Comparison of ENCODE assay signal across 8 cellular contexts in the genomic region with DNA sequence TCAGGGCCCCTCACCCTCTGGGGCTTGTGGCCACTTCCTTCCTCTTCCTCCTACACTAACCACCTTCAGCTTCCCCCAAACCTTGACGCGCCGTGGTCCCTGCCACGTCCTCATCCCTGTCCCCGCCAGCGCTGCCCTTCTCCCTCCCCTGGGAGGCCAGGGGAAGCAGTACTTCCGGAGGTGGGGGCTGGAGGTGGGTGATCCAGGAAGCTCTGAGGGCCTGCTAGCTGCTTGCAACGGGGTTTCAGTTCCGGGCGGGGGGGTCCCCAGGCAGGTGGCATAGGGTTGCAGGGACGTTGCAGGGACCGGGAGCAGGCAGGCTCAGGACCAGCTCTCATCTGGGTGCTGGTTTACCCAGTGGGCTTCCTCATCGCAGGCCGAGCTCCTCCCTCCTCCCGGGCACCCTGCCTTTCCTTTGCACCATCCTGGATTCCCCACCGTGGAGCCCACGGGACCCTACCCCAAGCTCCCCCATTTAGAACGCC.
A peak's percentile ranks its signal among the peaks of the same experiment; 100 is the strongest.
DNase-seq lines count a peak whose midpoint lies in the region; ATAC-seq, FAIRE-seq and TF ChIP-seq lines count a peak whose summit lies in the region.

No MANE protein-coding gene starts in this region.

- WGBS in liver, result 61% methylated on average over 18 of the region's 18 CpGs
- 83% methylated on average over 16 of the region's 18 CpGs for WGBS in HepG2 (ENCODE audit: low lambda C conversion rate)
- 63% methylated on average over 18 of the region's 18 CpGs for WGBS in urinary bladder

- intact Hi-C loops in HepG2 (cut with micrococcal nuclease; ENCODE audit: unreplicated experiment), result no loop called here

- H4K20me1 ChIP-seq in HepG2 (ENCODE audit: insufficient read depth, low read length), result peaks cover 72% of the 10 kb centered on the region

- no peak for FAIRE-seq in HepG2 (lab: Jason Lieb, UNC)

- no peak overlapping the region for H3K4me2 ChIP-seq in HepG2 (ENCODE audit: low read depth, low read length)

- peak overlapping the region; percentile 47 to 52 for H3K27ac ChIP-seq in liver (ENCODE audit: low read depth in 1 of 2, low read length in 2 of 2)
- no peak overlapping the region for H3K27ac ChIP-seq in HepG2 (ENCODE audit: extremely low read length, insufficient read depth, low read length)
- H3K27ac ChIP-seq in right atrium auricular region, result peak overlapping the region; percentile 9 to 27
- peak overlapping the region; percentile 65 for H3K27ac ChIP-seq in urinary bladder (ENCODE audit: low read depth)
- H3K27ac ChIP-seq in foreskin keratinocyte, result no peak overlapping the region

- no peak for TF ChIP-seq RAD21 in liver (IDR thresholded peaks at IDR 0.05)
- no peak for TF ChIP-seq RAD21 in HepG2 (CRISPR knock-in tag; IDR thresholded peaks at IDR 0.05)

- TF ChIP-seq EP300 in HepG2 (IDR thresholded peaks at IDR 0.05; ENCODE audit: low read depth in 2 of 2, low read length in 2 of 2) (no peak), HepG2 (CRISPR knock-in tag; IDR thresholded peaks at IDR 0.05; ENCODE audit: borderline replicate concordance) (no peak)

- CTCF ChIA-PET in HepG2 (lab: Yijun Ruan, JAX; ENCODE audit: low intra/inter-chr PET ratio, low total read pairs), result no interaction called here

- H3K9ac ChIP-seq in liver (ENCODE audit: low read depth in 1 of 2, low read length in 2 of 2) (no peak overlapping the region), HepG2 (ENCODE audit: insufficient read depth, low read depth, low read length) (no peak overlapping the region)

- no peak for TF ChIP-seq POLR2A in HepG2 (IDR thresholded peaks at IDR 0.05; ENCODE audit: insufficient read depth in 1 of 2, low read depth in 2 of 2, low read length in 2 of 2)

- H3K9me3 ChIP-seq in liver (ENCODE audit: control insufficient read depth in 4 of 4, low read length in 3 of 4) (peaks cover 0 to 4% (median 0%) of the 10 kb centered on the region in 4 donors), HepG2 (ENCODE audit: low read length) (peaks cover 10% of the 10 kb centered on the region), right atrium auricular region (no peaks in the 10 kb centered on the region)

- H3K4me1 ChIP-seq in liver (ENCODE audit: control insufficient read depth in 4 of 4, insufficient read depth in 4 of 4, low read length in 3 of 4), result peaks cover 26 to 85% (median 41%) of the 10 kb centered on the region in 4 donors
- H3K4me1 ChIP-seq in HepG2 (ENCODE audit: insufficient read depth, low read length), result no peaks in the 10 kb centered on the region
- peaks cover 0 to 74% of the 10 kb centered on the region in 2 donors for H3K4me1 ChIP-seq in right atrium auricular region
- peaks cover 2% of the 10 kb centered on the region for H3K4me1 ChIP-seq in urinary bladder (ENCODE audit: insufficient read depth)
- no peaks in the 10 kb centered on the region for H3K4me1 ChIP-seq in foreskin keratinocyte

- peaks cover 0 to 4% (median 0%) of the 10 kb centered on the region in 4 donors for H3K36me3 ChIP-seq in liver (ENCODE audit: control insufficient read depth in 4 of 4, insufficient read depth in 3 of 4, low read depth in 1 of 4, low read length in 3 of 4)
- peaks cover 0 to 3% of the 10 kb centered on the region in 2 experiments; a peak in 1 of 5 replicates for H3K36me3 ChIP-seq in HepG2 (replicated peaks in 1 of 2; ENCODE audit: control insufficient read depth in 1 of 2, insufficient read depth in 2 of 2, low read length in 2 of 2)
- H3K36me3 ChIP-seq in right atrium auricular region, result no peaks in the 10 kb centered on the region
- no peaks in the 10 kb centered on the region for H3K36me3 ChIP-seq in urinary bladder (ENCODE audit: insufficient read depth)

- in situ Hi-C loops in HepG2 (cut with HindIII; ENCODE audit: extremely low pct_ligation_motif_present, low pct_unique_long_range_greater_than_20kb), result no loop called here

- ATAC-seq in HepG2, result no peak
- no peak for ATAC-seq in GM19328 (IDR thresholded peaks at IDR 0.05; ENCODE audit: unreplicated experiment)
- no peak for ATAC-seq in foreskin keratinocyte

- no peak for DNase-seq in HepG2 (ENCODE audit: low spot score)
- DNase-seq in activated CD4-positive, alpha-beta T cell treated with anti-CD3 and anti-CD28 coated beads for 48 hours, result peak; percentile 65
- DNase-seq in right atrium auricular region (ENCODE audit: low spot score), result no peak
- no peak for DNase-seq in iPS-NIHi7 (ENCODE audit: extremely low spot score)
- DNase-seq in foreskin keratinocyte, result no peak

- H3K27me3 ChIP-seq in liver (ENCODE audit: control insufficient read depth in 4 of 4, insufficient read depth in 4 of 4, low read length in 3 of 4), result no peaks in the 10 kb centered on the region
- no peaks in the 10 kb centered on the region for H3K27me3 ChIP-seq in HepG2 (ENCODE audit: control insufficient read depth in 1 of 2, insufficient read depth in 2 of 2, low read length in 2 of 2)
- no peaks in the 10 kb centered on the region for H3K27me3 ChIP-seq in right atrium auricular region
- H3K27me3 ChIP-seq in foreskin keratinocyte, result no peaks in the 10 kb centered on the region

- TF ChIP-seq CTCF in liver (IDR thresholded peaks at IDR 0.05; ENCODE audit: low read depth, low read length, missing input control) (no peak), HepG2 (CRISPR knock-in tag; IDR thresholded peaks at IDR 0.05) (no peak), right atrium auricular region (IDR thresholded peaks at IDR 0.05) (no peak), foreskin keratinocyte (conservative IDR thresholded peaks at IDR 0.05) (no peak)

- no TSS peak for BruUV-seq in HepG2 (replicated peaks; lab: Mats Ljungman, UMichigan)

- no peak overlapping the region for H2AFZ ChIP-seq in HepG2 (ENCODE audit: low read length)

- H3K79me2 ChIP-seq in HepG2 (ENCODE audit: insufficient read depth, low read length), result peaks cover 48% of the 10 kb centered on the region

- H3K4me3 ChIP-seq in liver (ENCODE audit: low read depth in 1 of 3, low read length in 3 of 3) (no peak overlapping the region), HepG2 (replicated peaks in 1 of 3; ENCODE audit: insufficient read depth in 1 of 3, low read depth in 2 of 3, low read length in 3 of 3) (no peak overlapping the region), right atrium auricular region (no peak overlapping the region), urinary bladder (ENCODE audit: low read depth, low read length) (no peak overlapping the region)

- POLR2A ChIA-PET in HepG2 (lab: Yijun Ruan, JAX), result interaction anchor here (1.5 kb wide), 1 partner anchor 12 kb away, joined by 3 read pairs; no protein-coding TSS in a partner anchor

TF ChIP-seq in liver, 16 proteins besides CTCF, POLR2A, EP300 and RAD21:
- TF ChIP-seq EGR1 (IDR thresholded peaks at IDR 0.05; ENCODE audit: low read depth in 2 of 2) (no peak), YY1 (IDR thresholded peaks at IDR 0.05) (no peak), SP1 (IDR thresholded peaks at IDR 0.05) (no peak), GABPA (IDR thresholded peaks at IDR 0.05 in 1 of 2, conservative IDR thresholded peaks at IDR 0.05 in 1 of 2) (no peak), HNF4G (IDR thresholded peaks at IDR 0.05) (no peak)
- TF ChIP-seq, protein P1, sequence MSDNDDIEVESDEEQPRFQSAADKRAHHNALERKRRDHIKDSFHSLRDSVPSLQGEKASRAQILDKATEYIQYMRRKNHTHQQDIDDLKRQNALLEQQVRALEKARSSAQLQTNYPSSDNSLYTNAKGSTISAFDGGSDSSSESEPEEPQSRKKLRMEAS (IDR thresholded peaks at IDR 0.05), result no peak
- TF ChIP-seq, protein P2, sequence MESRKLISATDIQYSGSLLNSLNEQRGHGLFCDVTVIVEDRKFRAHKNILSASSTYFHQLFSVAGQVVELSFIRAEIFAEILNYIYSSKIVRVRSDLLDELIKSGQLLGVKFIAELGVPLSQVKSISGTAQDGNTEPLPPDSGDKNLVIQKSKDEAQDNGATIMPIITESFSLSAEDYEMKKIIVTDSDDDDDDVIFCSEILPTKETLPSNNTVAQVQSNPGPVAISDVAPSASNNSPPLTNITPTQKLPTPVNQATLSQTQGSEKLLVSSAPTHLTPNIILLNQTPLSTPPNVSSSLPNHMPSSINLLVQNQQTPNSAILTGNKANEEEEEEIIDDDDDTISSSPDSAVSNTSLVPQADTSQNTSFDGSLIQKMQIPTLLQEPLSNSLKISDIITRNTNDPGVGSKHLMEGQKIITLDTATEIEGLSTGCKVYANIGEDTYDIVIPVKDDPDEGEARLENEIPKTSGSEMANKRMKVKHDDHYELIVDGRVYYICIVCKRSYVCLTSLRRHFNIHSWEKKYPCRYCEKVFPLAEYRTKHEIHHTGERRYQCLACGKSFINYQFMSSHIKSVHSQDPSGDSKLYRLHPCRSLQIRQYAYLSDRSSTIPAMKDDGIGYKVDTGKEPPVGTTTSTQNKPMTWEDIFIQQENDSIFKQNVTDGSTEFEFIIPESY (IDR thresholded peaks at IDR 0.05), result no peak

TF ChIP-seq in HepG2, 621 proteins besides CTCF, POLR2A, EP300 and RAD21:
- TF ChIP-seq HES4 (CRISPR knock-in tag; IDR thresholded peaks at IDR 0.05; ENCODE audit: borderline replicate concordance), result no peak
- TF ChIP-seq HNRNPK (IDR thresholded peaks at IDR 0.05; ENCODE audit: low read depth, low read length, poor library complexity, severe bottlenecking), result no peak
- no peak for TF ChIP-seq KDM5B (CRISPR knock-in tag; IDR thresholded peaks at IDR 0.05; ENCODE audit: borderline replicate concordance)

Comparison
In these comparisons a context has a peak if more than half of its experiments do, and no peak if none do; other contexts are left out.
1. H3K27ac ChIP-seq: peak in liver (2 of 2), right atrium auricular region (2 of 2) and urinary bladder (single experiment); none in HepG2 (single experiment) and foreskin keratinocyte (single experiment).